ENCODE assay signal across 23 cellular contexts in genomic region chr16:20610892-20611349, GRCh38. TPM values are rescaled to one million over a fixed set of nuclear protein-coding genes. Genes with fewer than 3 reads are reported as not detected.
DNase-seq lines count a peak whose midpoint lies in the region; ATAC-seq and TF ChIP-seq lines count a peak whose summit lies in the region.
"Had no signal": no experiment of that assay in that cellular context is flagged by ENCODE, and none has a peak within 500 bp of the region (broad histone marks: within the 10 kb centered on the region; RNA-seq: fewer than 3 reads in every experiment).

No MANE protein-coding gene starts in this region.

- DNase-seq in NCI-H2227 treated with DMSO at 0.1 percent for 48 hours (lab: John Stamatoyannopoulos, UW), result peak; percentile 41
- DNase-seq in body of pancreas, result no peak
- DNase-seq in right cardiac atrium, result peak; percentile 57 to 84 (median 84)
- no peak for DNase-seq in naive thymus-derived CD4-positive, alpha-beta T cell
- DNase-seq in pons (ENCODE audit: low spot score), result no peak
- no peak for DNase-seq in lower leg skin (ENCODE audit: low spot score in 2 of 2)
- DNase-seq: activated CD4-positive, alpha-beta T cell treated with anti-CD3 and anti-CD28 coated beads, Interleukin-2, amount 50 U/mL, for 4 hours; activated naive CD4-positive, alpha-beta T cell treated with anti-CD3 and anti-CD28 coated beads, Interleukin-2, amount 10 ng/mL, durations not matched to agents 7 days and 5 days; AML-193; GOT3; IMR-90; mesenchymal stem cell; MM.1S; naive thymus-derived CD8-positive, alpha-beta T cell; NCI-H526; stimulated activated CD4-positive, alpha-beta T cell treated with anti-CD3 and anti-CD28 coated beads, Interleukin-12 subunit alpha, Interleukin-12 subunit beta, amount 100 ng/mL, for 4 hours had no signal

- no peaks in the 10 kb centered on the region for H3K9me3 ChIP-seq in body of pancreas
- no peaks in the 10 kb centered on the region for H3K9me3 ChIP-seq in right cardiac atrium (ENCODE audit: control insufficient read depth, low read length)
- no peaks in the 10 kb centered on the region for H3K9me3 ChIP-seq in stomach smooth muscle (ENCODE audit: control insufficient read depth in 2 of 2, low read length in 2 of 2)
- H3K9me3 ChIP-seq in naive thymus-derived CD4-positive, alpha-beta T cell (ENCODE audit: control insufficient read depth in 2 of 3, low read length in 3 of 3), result no peaks in the 10 kb centered on the region

- POLR2A ChIA-PET in naive thymus-derived CD4-positive, alpha-beta T cell (lab: Charles Lee), result no interaction called here

- WGBS in body of pancreas, 2 donors, result 56% methylated on average over 3 to 4 of the region's 4 CpGs
- WGBS in right cardiac atrium, result 53% methylated on average over 4 of the region's 4 CpGs
- 43 to 54% methylated on average over 3 to 4 of the region's 4 CpGs for WGBS in lower leg skin, 2 donors

- no peak for TF ChIP-seq POLR2A in body of pancreas (IDR thresholded peaks at IDR 0.05)
- no peak for TF ChIP-seq POLR2A in lower leg skin (IDR thresholded peaks at IDR 0.05)

- H3K4me3 Mint-ChIP-seq in naive thymus-derived CD4-positive, alpha-beta T cell, result no peak overlapping the region
- H3K4me3 Mint-ChIP-seq: activated naive CD4-positive, alpha-beta T cell treated with anti-CD3 and anti-CD28 coated beads, Interleukin-2, amount 10 ng/mL, durations not matched to agents 7 days and 5 days; stimulated activated memory B cell treated with anti-CD40 and anti-IgM and Interleukin-4, amounts not matched to agents 10 μg/mL and 1 μg/mL and 100 μg/mL, for 72 hours; T-helper 1 cell treated with Interleukin-12 subunit alpha and Interleukin-12 subunit beta and Interleukin-4 antibody, amounts not matched to agents 30 μg/mL and 1 μg/mL, for 36 hours had no signal

- H3K4me1 Mint-ChIP-seq in naive thymus-derived CD4-positive, alpha-beta T cell, result peaks cover 0 to 4% (median 0%) of the 10 kb centered on the region in 7 donors
- H3K4me1 Mint-ChIP-seq: activated naive CD4-positive, alpha-beta T cell treated with anti-CD3 and anti-CD28 coated beads, Interleukin-2, amount 10 ng/mL, durations not matched to agents 7 days and 5 days; stimulated activated memory B cell treated with anti-CD40 and anti-IgM and Interleukin-4, amounts not matched to agents 10 μg/mL and 1 μg/mL and 100 μg/mL, for 72 hours had no signal

- TF ChIP-seq CTCF in body of pancreas (IDR thresholded peaks at IDR 0.05), result no peak
- no peak for TF ChIP-seq CTCF in lower leg skin (IDR thresholded peaks at IDR 0.05)

- peaks cover 7 to 44% (median 32%) of the 10 kb centered on the region in 5 donors for H3K27me3 Mint-ChIP-seq in naive thymus-derived CD4-positive, alpha-beta T cell

- peaks cover 55% of the 10 kb centered on the region for H3K4me1 ChIP-seq in body of pancreas
- H3K4me1 ChIP-seq in right cardiac atrium (ENCODE audit: control insufficient read depth, insufficient read depth, low read length), result peaks cover 15% of the 10 kb centered on the region
- peaks cover 41% of the 10 kb centered on the region for H3K4me1 ChIP-seq in stomach smooth muscle (ENCODE audit: control insufficient read depth, insufficient read depth, low read length)
- no peaks in the 10 kb centered on the region for H3K4me1 ChIP-seq in naive thymus-derived CD4-positive, alpha-beta T cell (ENCODE audit: control insufficient read depth in 2 of 2, insufficient read depth in 2 of 2, low read length in 2 of 2)

- H3K4me3 ChIP-seq in body of pancreas, result no peak overlapping the region
- H3K4me3 ChIP-seq in right cardiac atrium (ENCODE audit: low read length), result no peak overlapping the region
- no peak overlapping the region for H3K4me3 ChIP-seq in stomach smooth muscle (ENCODE audit: low read length in 2 of 2)
- no peak overlapping the region for H3K4me3 ChIP-seq in naive thymus-derived CD4-positive, alpha-beta T cell (ENCODE audit: low read length)
- H3K4me3 ChIP-seq in lower leg skin (ENCODE audit: low read depth, poor library complexity, severe bottlenecking), result no peak overlapping the region

- no peaks in the 10 kb centered on the region for H3K36me3 Mint-ChIP-seq in naive thymus-derived CD4-positive, alpha-beta T cell
- H3K36me3 Mint-ChIP-seq: activated naive CD4-positive, alpha-beta T cell treated with anti-CD3 and anti-CD28 coated beads, Interleukin-2, amount 10 ng/mL, durations not matched to agents 7 days and 5 days; naive thymus-derived CD8-positive, alpha-beta T cell; stimulated activated memory B cell treated with anti-CD40 and anti-IgM and Interleukin-4, amounts not matched to agents 10 μg/mL and 1 μg/mL and 100 μg/mL, for 72 hours had no signal

- CTCF ChIA-PET in naive thymus-derived CD4-positive, alpha-beta T cell (lab: Charles Lee), result no interaction called here

- H3K9ac ChIP-seq in stomach smooth muscle (ENCODE audit: low read length in 2 of 2), result peak overlapping the region in 1 of 2 donors; percentile 29

- H3K27me3 ChIP-seq in body of pancreas (no peaks in the 10 kb centered on the region), right cardiac atrium (ENCODE audit: control insufficient read depth, insufficient read depth) (no peaks in the 10 kb centered on the region), stomach smooth muscle (ENCODE audit: control insufficient read depth in 1 of 2, insufficient read depth in 2 of 2, low read length in 2 of 2) (no peaks in the 10 kb centered on the region)
- H3K27me3 ChIP-seq in naive thymus-derived CD4-positive, alpha-beta T cell (ENCODE audit: control insufficient read depth in 2 of 2, insufficient read depth in 2 of 2, low read length in 2 of 2), result no peaks in the 10 kb centered on the region

- ATAC-seq in body of pancreas, result no peak
- ATAC-seq in right cardiac atrium, result peak; percentile 55 to 58
- ATAC-seq in naive thymus-derived CD4-positive, alpha-beta T cell, result no peak
- ATAC-seq: naive thymus-derived CD8-positive, alpha-beta T cell; stimulated activated memory B cell treated with anti-CD40 and anti-IgM and Interleukin-4, amounts not matched to agents 10 μg/mL and 1 μg/mL and 100 μg/mL, for 72 hours had no signal

- intact Hi-C loops in body of pancreas (cut with DNase I), result no loop called here
- intact Hi-C loops in right cardiac atrium (cut with DNase I), result no loop called here
- intact Hi-C loops in naive thymus-derived CD4-positive, alpha-beta T cell (cut with micrococcal nuclease), result no loop called here
- intact Hi-C loops in lower leg skin (cut with DNase I; ENCODE audit: low total_unique reads), result no loop called here

- H3K27ac ChIP-seq in body of pancreas (peak overlapping the region; percentile 82 to 96 (median 88)), right cardiac atrium (ENCODE audit: low read length) (peak overlapping the region; percentile 38), stomach smooth muscle (ENCODE audit: low read length) (peak overlapping the region; percentile 80)
- no peak overlapping the region for H3K27ac ChIP-seq in naive thymus-derived CD4-positive, alpha-beta T cell (ENCODE audit: low read depth, low read length)
- H3K27ac ChIP-seq: VCaP had no signal

- no peak overlapping the region for H3K27ac Mint-ChIP-seq in naive thymus-derived CD4-positive, alpha-beta T cell
- H3K27ac Mint-ChIP-seq: activated naive CD4-positive, alpha-beta T cell treated with anti-CD3 and anti-CD28 coated beads, Interleukin-2, amount 10 ng/mL, durations not matched to agents 7 days and 5 days; stimulated activated memory B cell treated with anti-CD40 and anti-IgM and Interleukin-4, amounts not matched to agents 10 μg/mL and 1 μg/mL and 100 μg/mL, for 72 hours; T-helper 1 cell treated with Interleukin-12 subunit alpha and Interleukin-12 subunit beta and Interleukin-4 antibody, amounts not matched to agents 30 μg/mL and 1 μg/mL, for 36 hours had no signal

- no peaks in the 10 kb centered on the region for H3K9me3 Mint-ChIP-seq in naive thymus-derived CD4-positive, alpha-beta T cell
- H3K9me3 Mint-ChIP-seq: activated naive CD4-positive, alpha-beta T cell treated with anti-CD3 and anti-CD28 coated beads, Interleukin-2, amount 10 ng/mL, durations not matched to agents 7 days and 5 days; T-helper 1 cell treated with Interleukin-12 subunit alpha and Interleukin-12 subunit beta and Interleukin-4 antibody, amounts not matched to agents 30 μg/mL and 1 μg/mL, for 36 hours had no signal

- H3K36me3 ChIP-seq in body of pancreas (replicated peaks in 1 of 2; ENCODE audit: insufficient read depth in 1 of 2, low read depth in 2 of 2) (no peaks in the 10 kb centered on the region), stomach smooth muscle (ENCODE audit: control insufficient read depth in 2 of 2, insufficient read depth in 2 of 2, low read length in 2 of 2) (no peaks in the 10 kb centered on the region)
- no peaks in the 10 kb centered on the region for H3K36me3 ChIP-seq in naive thymus-derived CD4-positive, alpha-beta T cell (ENCODE audit: control insufficient read depth in 2 of 3, insufficient read depth in 3 of 3, low read length in 3 of 3)

RNA-seq across cellular contexts. Expression of gene ACSM2B, which starts 34.8 kb away (rescaled TPM):
- total RNA-seq in body of pancreas, result 1 to 10 TPM; 1.3 to 2.3 TPM
- not detected for total RNA-seq in right cardiac atrium
- not detected for polyA plus RNA-seq in right cardiac atrium
- total RNA-seq in naive thymus-derived CD4-positive, alpha-beta T cell, result not detected
- not detected for polyA plus RNA-seq in naive thymus-derived CD4-positive, alpha-beta T cell
- total RNA-seq in lower leg skin, result not detected
- total RNA-seq: G401; IMR-90; naive thymus-derived CD8-positive, alpha-beta T cell; OCI-LY7; pulmonary artery endothelial cell had no signal
- polyA plus RNA-seq: IMR-90; naive thymus-derived CD8-positive, alpha-beta T cell had no signal

Comparison
In these comparisons a context has a peak if more than half of its experiments do, and no peak if none do; other contexts are left out.
1. DNase-seq: peak in NCI-H2227 treated with DMSO at 0.1 percent for 48 hours (single experiment) and right cardiac atrium (3 of 3); none in body of pancreas (0 of 4), naive thymus-derived CD4-positive, alpha-beta T cell (0 of 9), pons (single experiment) and lower leg skin (0 of 2).
2. ATAC-seq: peak in right cardiac atrium (2 of 2); none in body of pancreas (single experiment) and naive thymus-derived CD4-positive, alpha-beta T cell (single experiment).